8 cellular contexts compared by ENCODE assay signal in genomic region chr2:63842149-63843061, GRCh38. TPM values are rescaled to one million over a fixed set of nuclear protein-coding genes. Genes with fewer than 3 reads are reported as not detected.
DNase-seq lines count a peak whose midpoint lies in the region; ATAC-seq and TF ChIP-seq lines count a peak whose summit lies in the region.

No MANE protein-coding gene starts in this region.

- no peak overlapping the region for H2AFZ ChIP-seq in Karpas-422 (ENCODE audit: low read length)

- H3K27me3 ChIP-seq in Karpas-422 (ENCODE audit: low read length) = no peaks in the 10 kb centered on the region
- H3K27me3 ChIP-seq in muscle layer of colon (ENCODE audit: control insufficient read depth in 1 of 2, insufficient read depth in 2 of 2, low read length in 2 of 2) = no peaks in the 10 kb centered on the region

- H3K4me1 Mint-ChIP-seq in T-helper 2 cell treated with Interferon-gamma antibody and Interleukin-4, amounts not matched to agents 5 μg/mL and 100 μg/mL, for 36 hours (ENCODE audit: low read depth) = peaks cover 38% of the 10 kb centered on the region

- peaks cover 61% of the 10 kb centered on the region for H3K79me2 ChIP-seq in Karpas-422 (ENCODE audit: low read length)

- peak; percentile 37 for DNase-seq in DMS79 treated with DMSO at 0.1 percent for 48 hours (lab: John Stamatoyannopoulos, UW)
- DNase-seq in Karpas-422 = peak; percentile 64
- peak; percentile 23 for DNase-seq in T-helper 2 cell treated with Interferon-gamma antibody and Interleukin-4, amounts not matched to agents 5 μg/mL and 100 μg/mL, for 36 hours (ENCODE audit: low spot score)
- DNase-seq in erythroblast (lab: John Stamatoyannopoulos, UW) = peak; percentile 67 to 70
- no peak for DNase-seq in effector CD8-positive, alpha-beta T cell (lab: John Stamatoyannopoulos, UW)
- DNase-seq in NCI-H1930 (lab: John Stamatoyannopoulos, UW) = no peak

- H3K9me3 ChIP-seq in Karpas-422 (ENCODE audit: low read length) (no peaks in the 10 kb centered on the region), muscle layer of colon (ENCODE audit: low read length) (no peaks in the 10 kb centered on the region)

- peaks cover 2% of the 10 kb centered on the region for H3K9me3 Mint-ChIP-seq in T-helper 2 cell treated with Interferon-gamma antibody and Interleukin-4, amounts not matched to agents 5 μg/mL and 100 μg/mL, for 36 hours

- peaks cover 15% of the 10 kb centered on the region for H4K20me1 ChIP-seq in Karpas-422 (ENCODE audit: insufficient read depth, low read depth, low read length)

- H3K4me2 ChIP-seq in Karpas-422 (ENCODE audit: low read depth, low read length, poor library complexity, severe bottlenecking) = peak overlapping the region; percentile 76

- ATAC-seq in HG02623 (IDR thresholded peaks at IDR 0.05; ENCODE audit: unreplicated experiment) = no peak

- H3K36me3 ChIP-seq in Karpas-422 (ENCODE audit: insufficient read depth, low read length) (peaks cover 36% of the 10 kb centered on the region), muscle layer of colon (ENCODE audit: insufficient read depth, low read length) (no peaks in the 10 kb centered on the region)

- H3K36me3 Mint-ChIP-seq in T-helper 2 cell treated with Interferon-gamma antibody and Interleukin-4, amounts not matched to agents 5 μg/mL and 100 μg/mL, for 36 hours (ENCODE audit: low read depth) = peaks cover 47% of the 10 kb centered on the region

- H3K9ac ChIP-seq in Karpas-422 (ENCODE audit: low read length) (peak overlapping the region; percentile 96), muscle layer of colon (ENCODE audit: low read length) (peak overlapping the region; percentile 66)

- peak overlapping the region; percentile 70 for H3K4me3 ChIP-seq in Karpas-422 (ENCODE audit: low read length)
- H3K4me3 ChIP-seq in muscle layer of colon (ENCODE audit: low read depth in 1 of 2, low read length in 2 of 2) = peak overlapping the region; percentile 72 to 79

- no peak for TF ChIP-seq POLR2A in erythroblast (IDR thresholded peaks at IDR 0.05; ENCODE audit: low read length)

- peak overlapping the region; percentile 93 for H3K4me3 Mint-ChIP-seq in T-helper 2 cell treated with Interferon-gamma antibody and Interleukin-4, amounts not matched to agents 5 μg/mL and 100 μg/mL, for 36 hours

- H3K9me2 ChIP-seq in Karpas-422 (replicated peaks; ENCODE audit: insufficient read depth, low read length) = no peaks in the 10 kb centered on the region

- peak overlapping the region; percentile 95 for H3K27ac ChIP-seq in Karpas-422 (ENCODE audit: low read length)
- peak overlapping the region; percentile 99 for H3K27ac ChIP-seq in muscle layer of colon (ENCODE audit: low read depth, low read length)

- no peaks in the 10 kb centered on the region for H3K27me3 Mint-ChIP-seq in T-helper 2 cell treated with Interferon-gamma antibody and Interleukin-4, amounts not matched to agents 5 μg/mL and 100 μg/mL, for 36 hours (ENCODE audit: low read depth)

- H3K4me1 ChIP-seq in Karpas-422 (ENCODE audit: low read length) (peaks cover 60% of the 10 kb centered on the region), muscle layer of colon (ENCODE audit: insufficient read depth, low read length) (peaks cover 20% of the 10 kb centered on the region)

- H3K27ac Mint-ChIP-seq in T-helper 2 cell treated with Interferon-gamma antibody and Interleukin-4, amounts not matched to agents 5 μg/mL and 100 μg/mL, for 36 hours = peak overlapping the region; percentile 99

RNA-seq across cellular contexts. Expression of gene UGP2, which starts 0.7 kb away (rescaled TPM):
- 77.6 and 101 TPM in 2 replicates for total RNA-seq in Karpas-422 (2014; rRNA removed; shearing (Covaris generic); ENCODE audit: low replicate concordance)

Comparison
In these comparisons a context has a peak if more than half of its experiments do, and no peak if none do; other contexts are left out.
1. DNase-seq: peak in DMS79 treated with DMSO at 0.1 percent for 48 hours (single experiment), Karpas-422 (single experiment), T-helper 2 cell treated with Interferon-gamma antibody and Interleukin-4, amounts not matched to agents 5 μg/mL and 100 μg/mL, for 36 hours (single experiment) and erythroblast (2 of 2); none in effector CD8-positive, alpha-beta T cell (single experiment) and NCI-H1930 (0 of 2).